ENCODE assay signal across 30 cellular contexts in the genomic region with DNA sequence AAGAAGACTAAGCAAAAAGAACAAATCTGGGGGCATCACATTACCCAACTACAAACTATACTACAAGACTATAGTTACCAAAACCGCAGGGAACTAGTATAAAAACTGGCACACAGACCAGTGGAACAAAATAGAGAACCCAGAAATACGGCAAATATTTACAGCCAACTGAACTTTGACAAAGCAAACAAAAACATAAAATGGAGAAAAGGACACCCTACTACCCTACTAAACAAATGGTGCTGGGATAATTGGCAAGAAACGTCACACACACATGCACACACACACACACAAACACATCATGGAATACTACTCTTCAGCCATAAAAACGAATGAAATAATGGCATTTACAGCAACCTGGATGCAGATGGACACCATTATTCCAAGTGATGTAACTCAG.
"Had no signal": no experiment of that assay in that cellular context is flagged by ENCODE, and none has a peak within 500 bp of the region (broad histone marks: within the 10 kb centered on the region; RNA-seq: fewer than 3 reads in every experiment).

No MANE protein-coding gene starts in this region.

- H3K9me3 ChIP-seq: ovary, suprapubic skin, testis, tibial artery, transverse colon, vagina had no signal

- H3K4me3 Mint-ChIP-seq: natural killer cell; nephron; neural progenitor cell; stimulated activated memory B cell treated with anti-CD40 and anti-IgM and Interleukin-4, amounts not matched to agents 10 μg/mL and 1 μg/mL and 100 μg/mL, for 72 hours; stimulated activated naive CD8-positive, alpha-beta T cell treated with anti-CD3 and anti-CD28 coated beads, Interleukin-15, amount 100 ng/mL, for 72 hours; type B pancreatic cell had no signal

- H3K4me1 Mint-ChIP-seq: nephron; neural progenitor cell; stimulated activated naive CD8-positive, alpha-beta T cell treated with anti-CD3 and anti-CD28 coated beads, Interleukin-15, amount 100 ng/mL, for 72 hours had no signal

- H3K4me1 ChIP-seq: neural progenitor cell, parathyroid adenoma, psoas muscle, spleen, suprapubic skin, testis, tibial artery, transverse colon, vagina had no signal

- DNase-seq: natural killer cell; occipital lobe; ovary; posterior cingulate gyrus; psoas muscle; right cardiac atrium; spleen; stimulated activated CD4-positive, alpha-beta T cell treated with anti-CD3 and anti-CD28 coated beads, Interleukin-12 subunit alpha, Interleukin-12 subunit beta, amount 100 ng/mL, for 4 hours; stimulated activated CD4-positive, alpha-beta T cell treated with anti-CD3 and anti-CD28 coated beads, Interleukin-1b, Interleukin-23, amount 100 ng/mL, for 48 hours; stimulated activated CD4-positive, alpha-beta T cell treated with anti-CD3 and anti-CD28 coated beads, Interleukin-4, amount 100 ng/mL, for 1 hour; stimulated activated CD4-positive, alpha-beta T cell treated with anti-CD3 and anti-CD28 coated beads, Interleukin-4, amount 100 ng/mL, for 4 hours; stimulated activated CD8-positive, alpha-beta memory T cell treated with anti-CD3 and anti-CD28 coated beads, Interleukin-4, amount 100 ng/mL, for 48 hours; stimulated activated naive CD4-positive, alpha-beta T cell; stimulated activated naive CD8-positive, alpha-beta T cell treated with anti-CD3 and anti-CD28 coated beads, Interleukin-15, amount 100 ng/mL, for 72 hours; stimulated activated naive CD8-positive, alpha-beta T cell treated with anti-CD3 and anti-CD28 coated beads, Interleukin-15, Interleukin-2, amounts not matched to agents 100 U/mL and 50 U/mL, for 24 hours; substantia nigra; testis; tibial artery; transverse colon had no signal

- H3K36me3 ChIP-seq: neural progenitor cell, ovary, suprapubic skin, tibial artery, transverse colon, vagina had no signal

- H3K9ac ChIP-seq: neural progenitor cell, parathyroid adenoma had no signal

- ATAC-seq: natural killer cell; psoas muscle; right cardiac atrium; sciatic nerve; stimulated activated memory B cell treated with anti-CD40 and anti-IgM and Interleukin-4, amounts not matched to agents 10 μg/mL and 1 μg/mL and 100 μg/mL, for 72 hours; stimulated activated naive CD8-positive, alpha-beta T cell treated with anti-CD3 and anti-CD28 coated beads, Interleukin-15, amount 100 ng/mL, for 72 hours; stimulated activated naive CD8-positive, alpha-beta T cell treated with anti-CD3 and anti-CD28 coated beads, Interleukin-15, Interleukin-2, amounts not matched to agents 100 U/mL and 50 U/mL, for 24 hours had no signal

- H3K27ac ChIP-seq: neural progenitor cell, ovary, parathyroid adenoma, psoas muscle, skin epidermis, spleen, suprapubic skin, testis, tibial artery, transverse colon, vagina had no signal

- H3K27me3 ChIP-seq: neural progenitor cell, ovary, spleen, suprapubic skin, testis, tibial artery, transverse colon, vagina had no signal

- H3K27ac Mint-ChIP-seq: natural killer cell; nephron; neural progenitor cell; progenitor cell of endocrine pancreas; stimulated activated memory B cell treated with anti-CD40 and anti-IgM and Interleukin-4, amounts not matched to agents 10 μg/mL and 1 μg/mL and 100 μg/mL, for 72 hours; stimulated activated naive CD8-positive, alpha-beta T cell treated with anti-CD3 and anti-CD28 coated beads, Interleukin-15, amount 100 ng/mL, for 72 hours; type B pancreatic cell had no signal

- H3K27me3 Mint-ChIP-seq: progenitor cell of endocrine pancreas; stimulated activated memory B cell treated with anti-CD40 and anti-IgM and Interleukin-4, amounts not matched to agents 10 μg/mL and 1 μg/mL and 100 μg/mL, for 72 hours; stimulated activated naive CD8-positive, alpha-beta T cell treated with anti-CD3 and anti-CD28 coated beads, Interleukin-15, amount 100 ng/mL, for 72 hours; type B pancreatic cell had no signal

- H3K4me3 ChIP-seq: neural progenitor cell, ovary, psoas muscle, skin epidermis, smooth muscle cell, spleen, suprapubic skin, testis, tibial artery, transverse colon, vagina had no signal
